Comparison of ENCODE assay signal across 33 cellular contexts in genomic region chr19:3481241-3482090, GRCh38. TPM values are rescaled to one million over a fixed set of nuclear protein-coding genes. Genes with fewer than 3 reads are reported as not detected.
DNase-seq lines count a peak whose midpoint lies in the region; ATAC-seq and TF ChIP-seq lines count a peak whose summit lies in the region.
"Had no signal": no experiment of that assay in that cellular context is flagged by ENCODE, and none has a peak within 500 bp of the region (broad histone marks: within the 10 kb centered on the region; RNA-seq: fewer than 3 reads in every experiment).

No MANE protein-coding gene starts in this region.

- CTCF ChIA-PET in Calu3 (lab: Charles Lee) (no interaction called here), OCI-LY7 (lab: Charles Lee; ENCODE audit: unreplicated experiment) (interaction anchor here (0.5 to 0.6 kb wide), 2 partner anchors 9 to 206 kb away, joined by 3 read pairs; no protein-coding TSS in a partner anchor)

- no peaks in the 10 kb centered on the region for H3K27me3 ChIP-seq in duodenal mucosa (ENCODE audit: control insufficient read depth in 1 of 2, insufficient read depth in 2 of 2, low read length in 2 of 2)
- H3K27me3 ChIP-seq in tibial artery = peaks cover 3 to 60% of the 10 kb centered on the region in 2 donors

- H3K9me2 ChIP-seq in OCI-LY7 (ENCODE audit: insufficient read depth, low read length) = no peaks in the 10 kb centered on the region

- H2AFZ ChIP-seq in OCI-LY7 (ENCODE audit: low read length) = peak overlapping the region; percentile 46
- H2AFZ ChIP-seq: neural progenitor cell had no signal

- no TSS peak for BruUV-seq in Calu3 (replicated peaks; lab: Mats Ljungman, UMichigan)
- no TSS peak for BruUV-seq in OCI-LY7 (replicated peaks; lab: Mats Ljungman, UMichigan)

- no peaks in the 10 kb centered on the region for H3K9me3 ChIP-seq in OCI-LY7 (ENCODE audit: low read length)
- H3K9me3 ChIP-seq in duodenal mucosa (ENCODE audit: control insufficient read depth in 1 of 2, low read length in 2 of 2) = no peaks in the 10 kb centered on the region
- no peaks in the 10 kb centered on the region for H3K9me3 ChIP-seq in tibial artery
- H3K9me3 ChIP-seq: heart left ventricle had no signal

- H3K36me3 Mint-ChIP-seq in Calu3 (ENCODE audit: insufficient read depth, unreplicated experiment) = peaks cover 19% of the 10 kb centered on the region
- H3K36me3 Mint-ChIP-seq in nephron (ENCODE audit: low read depth) = no peaks in the 10 kb centered on the region
- no peaks in the 10 kb centered on the region for H3K36me3 Mint-ChIP-seq in activated naive CD4-positive, alpha-beta T cell treated with anti-CD3 and anti-CD28 coated beads, Interleukin-2, amount 50 U/mL, for 72 hours
- H3K36me3 Mint-ChIP-seq: neural progenitor cell; stimulated activated memory B cell treated with anti-CD40 and anti-IgM and Interleukin-4, amounts not matched to agents 10 μg/mL and 1 μg/mL and 100 μg/mL, for 72 hours had no signal

- H3K27ac ChIP-seq in OCI-LY7 (ENCODE audit: low read depth, low read length, poor library complexity, severe bottlenecking) = peak overlapping the region; percentile 84
- H3K27ac ChIP-seq in duodenal mucosa (ENCODE audit: low read depth, low read length) = peak overlapping the region; percentile 81
- no peak overlapping the region for H3K27ac ChIP-seq in tibial artery
- H3K27ac ChIP-seq: C4-2B, heart left ventricle, neural progenitor cell had no signal

- H3K4me3 ChIP-seq in OCI-LY7 (ENCODE audit: low read depth, low read length, poor library complexity, severe bottlenecking) (peak overlapping the region; percentile 65), duodenal mucosa (ENCODE audit: low read depth in 1 of 2, low read length in 2 of 2) (peak overlapping the region; percentile 44 to 64), tibial artery (no peak overlapping the region)
- H3K4me3 ChIP-seq: GM12878, heart left ventricle, lung, neural progenitor cell had no signal

- no peaks in the 10 kb centered on the region for H3K9me3 Mint-ChIP-seq in Calu3 (ENCODE audit: low read depth, unreplicated experiment)
- no peaks in the 10 kb centered on the region for H3K9me3 Mint-ChIP-seq in nephron
- no peaks in the 10 kb centered on the region for H3K9me3 Mint-ChIP-seq in activated naive CD4-positive, alpha-beta T cell treated with anti-CD3 and anti-CD28 coated beads, Interleukin-2, amount 50 U/mL, for 72 hours
- H3K9me3 Mint-ChIP-seq: neural progenitor cell had no signal

- H3K27me3 Mint-ChIP-seq in Calu3 (ENCODE audit: unreplicated experiment) = no peaks in the 10 kb centered on the region
- H3K27me3 Mint-ChIP-seq in nephron (ENCODE audit: low read depth) = peaks cover 46% of the 10 kb centered on the region

- H3K4me3 Mint-ChIP-seq in Calu3 (ENCODE audit: low read depth, unreplicated experiment) = no peak overlapping the region
- no peak overlapping the region for H3K4me3 Mint-ChIP-seq in nephron
- H3K4me3 Mint-ChIP-seq: neural progenitor cell; stimulated activated memory B cell treated with anti-CD40 and anti-IgM and Interleukin-4, amounts not matched to agents 10 μg/mL and 1 μg/mL and 100 μg/mL, for 72 hours had no signal

- H3K4me1 Mint-ChIP-seq in Calu3 (ENCODE audit: low read depth, unreplicated experiment) = no peaks in the 10 kb centered on the region
- H3K4me1 Mint-ChIP-seq in nephron = no peaks in the 10 kb centered on the region

- H3K27ac Mint-ChIP-seq in Calu3 (ENCODE audit: unreplicated experiment) (no peak overlapping the region), nephron (peak overlapping the region in 2 of 3 experiments; percentile 84 to 95)
- no peak overlapping the region for H3K27ac Mint-ChIP-seq in activated naive CD4-positive, alpha-beta T cell treated with anti-CD3 and anti-CD28 coated beads, Interleukin-2, amount 50 U/mL, for 72 hours
- H3K27ac Mint-ChIP-seq: neural progenitor cell; stimulated activated memory B cell treated with anti-CD40 and anti-IgM and Interleukin-4, amounts not matched to agents 10 μg/mL and 1 μg/mL and 100 μg/mL, for 72 hours had no signal

- H3K4me1 ChIP-seq in OCI-LY7 (ENCODE audit: insufficient read depth, low read length, poor library complexity, severe bottlenecking) = peaks cover 47% of the 10 kb centered on the region
- H3K4me1 ChIP-seq in duodenal mucosa (ENCODE audit: control insufficient read depth in 1 of 2, insufficient read depth in 2 of 2, low read length in 2 of 2) = peaks cover 16 to 24% of the 10 kb centered on the region in 2 donors
- peaks cover 0 to 9% (median 3%) of the 10 kb centered on the region in 4 donors for H3K4me1 ChIP-seq in tibial artery
- H3K4me1 ChIP-seq: heart left ventricle, neural progenitor cell had no signal

- no peak for ATAC-seq in activated naive CD4-positive, alpha-beta T cell treated with anti-CD3 and anti-CD28 coated beads, Interleukin-2, amount 50 U/mL, for 72 hours
- ATAC-seq: heart left ventricle, sciatic nerve had no signal

- DNase-seq in Calu3 (peak; percentile 24), OCI-LY7 (ENCODE audit: low spot score) (peak; percentile 64), tibial artery (no peak), SK-N-DZ (ENCODE audit: low spot score) (no peak)
- no peak for DNase-seq in stimulated activated CD4-positive, alpha-beta T cell treated with anti-CD3 and anti-CD28 coated beads, Interleukin-4, amount 100 ng/mL, for 24 hours
- DNase-seq in activated naive CD4-positive, alpha-beta T cell treated with anti-CD3 and anti-CD28 coated beads, Interleukin-2, amount 50 U/mL, for 72 hours (ENCODE audit: low spot score in 2 of 2) = no peak
- DNase-seq: activated CD4-positive, alpha-beta T cell treated with anti-CD3 and anti-CD28 coated beads, Interleukin-2, amount 50 U/mL, for 48 hours; activated CD4-positive, CD25-positive, alpha-beta regulatory T cell; activated naive CD4-positive, alpha-beta T cell treated with Interleukin-2 at 50 U/mL for 16 hours; amniotic stem cell; effector CD8-positive, alpha-beta T cell; heart left ventricle; IMR-90; NCI-H1105 treated with DMSO at 0.1 percent for 48 hours; NCI-H446; Right ventricle myocardium superior; stimulated activated CD4-positive, alpha-beta T cell treated with anti-CD3 and anti-CD28 coated beads, Interleukin-4, amount 100 ng/mL, for 4 hours; T1000 had no signal

- intact Hi-C loops in Calu3 (cut with micrococcal nuclease; ENCODE audit: unreplicated experiment) = no loop called here
- intact Hi-C loops in OCI-LY7 (cut with micrococcal nuclease; ENCODE audit: unreplicated experiment) = no loop called here
- intact Hi-C loops in tibial artery (cut with DNase I; ENCODE audit: low total_unique reads) = no loop called here

- H3K9ac ChIP-seq in duodenal mucosa (ENCODE audit: low read depth in 1 of 2, low read length in 2 of 2) = peak overlapping the region; percentile 51 to 62
- H3K9ac ChIP-seq: neural progenitor cell had no signal

- H3K79me2 ChIP-seq in OCI-LY7 (ENCODE audit: insufficient read depth, low read depth, low read length) = no peaks in the 10 kb centered on the region

- no peaks in the 10 kb centered on the region for H4K20me1 ChIP-seq in OCI-LY7 (ENCODE audit: insufficient read depth, low read length)

- TF ChIP-seq CTCF in Calu3 (IDR thresholded peaks at IDR 0.05; ENCODE audit: unreplicated experiment) = no peak
- no peak for TF ChIP-seq CTCF in OCI-LY7 (conservative IDR thresholded peaks at IDR 0.05; ENCODE audit: low read length)
- TF ChIP-seq CTCF in nephron (IDR thresholded peaks at IDR 0.05; ENCODE audit: unreplicated experiment in 3 of 3) = no peak
- TF ChIP-seq CTCF in tibial artery (IDR thresholded peaks at IDR 0.05) = no peak

- H3K36me3 ChIP-seq in OCI-LY7 (ENCODE audit: insufficient read depth, low read length) (no peaks in the 10 kb centered on the region), duodenal mucosa (ENCODE audit: control insufficient read depth in 1 of 2, insufficient read depth in 2 of 2, low read length in 2 of 2) (peaks cover under 1 to 17% of the 10 kb centered on the region in 2 donors), tibial artery (no peaks in the 10 kb centered on the region)
- H3K36me3 ChIP-seq: heart left ventricle, neural progenitor cell had no signal

- POLR2A ChIA-PET in OCI-LY7 (lab: Charles Lee) = no interaction called here

- peak overlapping the region; percentile 92 for H3K4me2 ChIP-seq in OCI-LY7 (ENCODE audit: low read length)
- H3K4me2 ChIP-seq: neural progenitor cell had no signal

RNA-seq across cellular contexts. Expression of gene SMIM24, which starts 1.1 kb away (rescaled TPM):
- total RNA-seq in Calu3 (2022) (1.5 and 6.3 TPM in 2 replicates), OCI-LY7 (2022) (6.8 and 11.3 TPM in 2 replicates)
- total RNA-seq in OCI-LY7 (2014; rRNA removed; shearing (Covaris generic)) = 9.9 and 14.4 TPM in 2 replicates
- under 1 TPM in 1 of 2 donors, not detected in 1; 0.72 TPM for total RNA-seq in activated naive CD4-positive, alpha-beta T cell treated with anti-CD3 and anti-CD28 coated beads, Interleukin-2, amount 50 U/mL, for 72 hours
- polyA plus RNA-seq in SK-N-DZ (2014; cell fraction: cytosol; rRNA removed) = 1.3 TPM in 1 of 2 replicates, not detected in the other
- 1.9 TPM in 1 of 2 replicates, not detected in the other for polyA plus RNA-seq in SK-N-DZ (2014; cell fraction: nucleus; rRNA removed)
- total RNA-seq: fibroblast of villous mesenchyme, H4, heart left ventricle, IMR-90, M059J, posterior vena cava, Right ventricle myocardium superior, sciatic nerve, ureter had no signal
- polyA plus RNA-seq: IMR-90 had no signal

RNA-seq across cellular contexts. Expression of gene SMIM44, which starts 1.8 kb away (rescaled TPM):
- total RNA-seq in Calu3 (2022) (not detected in 2 replicates), OCI-LY7 (2022) (not detected in 2 replicates)
- not detected in 2 replicates for total RNA-seq in OCI-LY7 (2014; rRNA removed; shearing (Covaris generic))
- total RNA-seq in activated naive CD4-positive, alpha-beta T cell treated with anti-CD3 and anti-CD28 coated beads, Interleukin-2, amount 50 U/mL, for 72 hours = not detected
- not detected in 2 replicates for polyA plus RNA-seq in SK-N-DZ (2014; cell fraction: cytosol; rRNA removed)
- not detected in 2 replicates for polyA plus RNA-seq in SK-N-DZ (2014; cell fraction: nucleus; rRNA removed)
- total RNA-seq: fibroblast of villous mesenchyme, GM12878, H4, heart left ventricle, IMR-90, lung, M059J, posterior vena cava, Right ventricle myocardium superior, sciatic nerve, ureter had no signal
- polyA plus RNA-seq: AG04450, esophagus, GM12878, heart left ventricle, IMR-90, lung had no signal

RNA-seq across cellular contexts. Expression of gene DOHH, which starts 19.0 kb away (rescaled TPM):
- total RNA-seq in Calu3 (2022) = 10.9 and 11.6 TPM in 2 replicates
- 12.3 and 13.1 TPM in 2 replicates for total RNA-seq in OCI-LY7 (2014; rRNA removed; shearing (Covaris generic))
- 9.8 and 11.3 TPM in 2 replicates for total RNA-seq in OCI-LY7 (2022)
- total RNA-seq in activated naive CD4-positive, alpha-beta T cell treated with anti-CD3 and anti-CD28 coated beads, Interleukin-2, amount 50 U/mL, for 72 hours = 10 to 100 TPM; 13.2 to 14.8 TPM
- 9.7 and 19.7 TPM in 2 replicates for polyA plus RNA-seq in SK-N-DZ (2014; cell fraction: cytosol; rRNA removed)
- 12.6 and 14.5 TPM in 2 replicates for polyA plus RNA-seq in SK-N-DZ (2014; cell fraction: nucleus; rRNA removed)

RNA-seq across cellular contexts. Expression of gene FZR1, which starts 24.6 kb away (rescaled TPM):
- total RNA-seq in Calu3 (2022) (33.1 and 34.5 TPM in 2 replicates), OCI-LY7 (2022) (65.3 and 67.9 TPM in 2 replicates)
- 39.8 and 61.2 TPM in 2 replicates for total RNA-seq in OCI-LY7 (2014; rRNA removed; shearing (Covaris generic))
- total RNA-seq in activated naive CD4-positive, alpha-beta T cell treated with anti-CD3 and anti-CD28 coated beads, Interleukin-2, amount 50 U/mL, for 72 hours = 10 to 100 TPM; 52.4 to 73.5 TPM
- polyA plus RNA-seq in SK-N-DZ (2014; cell fraction: cytosol; rRNA removed) = 25.4 and 30.6 TPM in 2 replicates
- 48.4 and 51.8 TPM in 2 replicates for polyA plus RNA-seq in SK-N-DZ (2014; cell fraction: nucleus; rRNA removed)

RNA-seq across cellular contexts. Expression of gene TEKTIP1, which starts 57.5 kb away (rescaled TPM):
- total RNA-seq in Calu3 (2022) = 1.4 and 2.7 TPM in 2 replicates
- 0.44 and 1.1 TPM in 2 replicates for total RNA-seq in OCI-LY7 (2014; rRNA removed; shearing (Covaris generic))
- total RNA-seq in OCI-LY7 (2022) = 7.0 and 9.7 TPM in 2 replicates
- total RNA-seq in activated naive CD4-positive, alpha-beta T cell treated with anti-CD3 and anti-CD28 coated beads, Interleukin-2, amount 50 U/mL, for 72 hours = 1 to 10 TPM; 3.0 to 3.8 TPM
- polyA plus RNA-seq in SK-N-DZ (2014; cell fraction: cytosol; rRNA removed) = not detected in 2 replicates
- 0.64 and 2.7 TPM in 2 replicates for polyA plus RNA-seq in SK-N-DZ (2014; cell fraction: nucleus; rRNA removed)
- total RNA-seq: fibroblast of villous mesenchyme, H4, IMR-90, M059J had no signal
- polyA plus RNA-seq: AG04450, heart left ventricle, IMR-90 had no signal

Comparison
In these comparisons a context has a peak if more than half of its experiments do, and no peak if none do; other contexts are left out.
1. DNase-seq: peak in Calu3 (single experiment) and OCI-LY7 (single experiment); none in tibial artery (0 of 2), stimulated activated CD4-positive, alpha-beta T cell treated with anti-CD3 and anti-CD28 coated beads, Interleukin-4, amount 100 ng/mL, for 24 hours (single experiment), activated naive CD4-positive, alpha-beta T cell treated with anti-CD3 and anti-CD28 coated beads, Interleukin-2, amount 50 U/mL, for 72 hours (0 of 2) and SK-N-DZ (single experiment).
2. H3K27ac Mint-ChIP-seq: peak in nephron (2 of 3); none in Calu3 (single experiment) and activated naive CD4-positive, alpha-beta T cell treated with anti-CD3 and anti-CD28 coated beads, Interleukin-2, amount 50 U/mL, for 72 hours (0 of 2).
3. H3K27ac ChIP-seq: peak in OCI-LY7 (single experiment) and duodenal mucosa (single experiment); none in tibial artery (0 of 2).
4. H3K4me3 ChIP-seq: peak in OCI-LY7 (single experiment) and duodenal mucosa (2 of 2); none in tibial artery (0 of 2).